9 cellular contexts compared by ENCODE assay signal in genomic region chr1:59697138-59697811, GRCh38.
DNase-seq lines count a peak whose midpoint lies in the region; ATAC-seq, FAIRE-seq and TF ChIP-seq lines count a peak whose summit lies in the region.
"Had no signal": no experiment of that assay in that cellular context is flagged by ENCODE, and none has a peak within 500 bp of the region (broad histone marks: within the 10 kb centered on the region; RNA-seq: fewer than 3 reads in every experiment).

No MANE protein-coding gene starts in this region.

- H3K27me3 ChIP-seq in GM23248 (replicated peaks; ENCODE audit: insufficient read depth), result no peaks in the 10 kb centered on the region
- no peaks in the 10 kb centered on the region for H3K27me3 ChIP-seq in keratinocyte (ENCODE audit: control insufficient read depth, extremely low read depth, insufficient read depth, low read length)
- no peaks in the 10 kb centered on the region for H3K27me3 ChIP-seq in mesendoderm (ENCODE audit: insufficient read depth, low read length, poor library complexity)
- no peaks in the 10 kb centered on the region for H3K27me3 ChIP-seq in foreskin keratinocyte

- peak; percentile 62 for FAIRE-seq in keratinocyte (lab: Jason Lieb, UNC)

- no peak overlapping the region for H2AK5ac ChIP-seq in mesendoderm (ENCODE audit: low read length)

- no peak overlapping the region for H2BK5ac ChIP-seq in mesendoderm (ENCODE audit: low read length)

- H3K9me3 ChIP-seq in GM23248 (ENCODE audit: low read depth), result no peaks in the 10 kb centered on the region
- no peaks in the 10 kb centered on the region for H3K9me3 ChIP-seq in keratinocyte (ENCODE audit: control insufficient read depth, low read depth, low read length)

- in situ Hi-C loops in GM23248 (cut with MboI), result no loop called here

- dilution Hi-C loops in keratinocyte (cut with MboI; ENCODE audit: extremely low pct_ligation_motif_present, low sequenced_read_pairs), result no loop called here

- WGBS in GM23248 (ENCODE audit: low coverage in 1 of 2, low lambda C conversion rate in 2 of 2, missing lambda C conversion rate in 2 of 2), 2 experiments, result 12 to 14% methylated on average over 8 of the region's 8 CpGs
- WGBS in mesendoderm (ENCODE audit: extremely low coverage, insufficient coverage, low lambda C conversion rate), result no CpG with 5 or more reads among the region's 8 CpGs

- peaks cover 45% of the 10 kb centered on the region for H3K4me1 ChIP-seq in GM23248 (ENCODE audit: insufficient read depth)
- no peaks in the 10 kb centered on the region for H3K4me1 ChIP-seq in keratinocyte (ENCODE audit: control insufficient read depth, extremely low read depth, insufficient read depth, low read length)
- H3K4me1 ChIP-seq in mesendoderm (ENCODE audit: control insufficient read depth, low read depth, low read length), result no peaks in the 10 kb centered on the region
- H3K4me1 ChIP-seq in foreskin keratinocyte, result peaks cover 6% of the 10 kb centered on the region

- H3F3A ChIP-seq in GM23248 (ENCODE audit: insufficient read depth), result peaks cover 33% of the 10 kb centered on the region

- H3K36me3 ChIP-seq in GM23248 (ENCODE audit: low read depth) (no peaks in the 10 kb centered on the region), keratinocyte (ENCODE audit: control insufficient read depth in 2 of 2, extremely low read depth in 1 of 2, insufficient read depth in 2 of 2, low read length in 2 of 2) (no peaks in the 10 kb centered on the region), mesendoderm (ENCODE audit: control insufficient read depth, insufficient read depth, low read length) (no peaks in the 10 kb centered on the region)

- H3K4me2 ChIP-seq in GM23248 (ENCODE audit: unreplicated experiment), result peak overlapping the region; percentile 67
- no peak overlapping the region for H3K4me2 ChIP-seq in keratinocyte (ENCODE audit: control insufficient read depth, extremely low read depth, insufficient read depth, low read depth, low read length)
- H3K4me2 ChIP-seq in mesendoderm (ENCODE audit: low read length), result no peak overlapping the region

- no peak overlapping the region for H3K4ac ChIP-seq in mesendoderm (ENCODE audit: low read depth, low read length)

- H2BK120ac ChIP-seq in mesendoderm (ENCODE audit: low read depth, low read length), result no peak overlapping the region

- H3K9me2 ChIP-seq in GM23248 (ENCODE audit: insufficient read depth), result no peaks in the 10 kb centered on the region

- no peaks in the 10 kb centered on the region for H3K79me1 ChIP-seq in mesendoderm (ENCODE audit: low read length)

- H4K20me1 ChIP-seq in GM23248 (ENCODE audit: insufficient read depth), result no peaks in the 10 kb centered on the region
- H4K20me1 ChIP-seq in keratinocyte (ENCODE audit: control insufficient read depth, extremely low read depth, insufficient read depth, low read length), result no peaks in the 10 kb centered on the region

- TF ChIP-seq CTCF in keratinocyte (optimal IDR thresholded peaks at IDR 0.05 in 1 of 3, IDR thresholded peaks at IDR 0.05 in 1 of 3, conservative IDR thresholded peaks at IDR 0.05 in 1 of 3; ENCODE audit: extremely low read depth in 1 of 3, insufficient read depth in 2 of 3, low read length in 3 of 3) (no peak), foreskin keratinocyte (conservative IDR thresholded peaks at IDR 0.05) (no peak)

- peak overlapping the region; percentile 52 for H3K27ac ChIP-seq in GM23248
- no peak overlapping the region for H3K27ac ChIP-seq in keratinocyte (ENCODE audit: control insufficient read depth, insufficient read depth, low read length)
- no peak overlapping the region for H3K27ac ChIP-seq in mesendoderm (ENCODE audit: low read depth, low read length)
- H3K27ac ChIP-seq in foreskin keratinocyte, result no peak overlapping the region

- H4K5ac ChIP-seq in mesendoderm (ENCODE audit: low read length), result no peak overlapping the region

- H3K4me3 ChIP-seq in GM23248 (peak overlapping the region; percentile 50), keratinocyte (ENCODE audit: control insufficient read depth in 2 of 3, extremely low read depth in 1 of 3, insufficient read depth in 2 of 3, low read depth in 1 of 3, low read length in 3 of 3) (no peak overlapping the region), mesendoderm (ENCODE audit: low read length) (no peak overlapping the region)

- no peak overlapping the region for H3K56ac ChIP-seq in mesendoderm (ENCODE audit: low read length)

- no peak overlapping the region for H3K18ac ChIP-seq in mesendoderm (ENCODE audit: low read length)

- no peak overlapping the region for H2BK15ac ChIP-seq in mesendoderm (replicated peaks; ENCODE audit: low read depth)

- no peak overlapping the region for H4K8ac ChIP-seq in mesendoderm (ENCODE audit: low read depth, low read length)

- H3K9me1 ChIP-seq in keratinocyte (ENCODE audit: control insufficient read depth, extremely low read depth, insufficient read depth, low read length), result no peaks in the 10 kb centered on the region

- H3K9ac ChIP-seq in GM23248 (peak overlapping the region; percentile 46), keratinocyte (ENCODE audit: control insufficient read depth, extremely low read depth, insufficient read depth, low read length) (no peak overlapping the region), mesendoderm (ENCODE audit: low read length) (no peak overlapping the region)

- DNase-seq in CD1c-positive myeloid dendritic cell (ENCODE audit: extremely low spot score) (peak; percentile 44), GM23248 (peak; percentile 33), OCI-M1 (lab: John Stamatoyannopoulos, UW) (peak; percentile 71), keratinocyte (ENCODE audit: low read depth, low spot score) (no peak), mesendoderm (no peak), NCI-H345 (lab: John Stamatoyannopoulos, UW) (no peak), foreskin keratinocyte (no peak)
- DNase-seq in activated CD4-positive, CD25-positive, alpha-beta regulatory T cell treated with anti-CD3 and anti-CD28 coated beads, Interleukin-2, amount 50 U/mL, for 72 hours, result no peak

- no peak overlapping the region for H3K23ac ChIP-seq in mesendoderm (ENCODE audit: low read length)

- no peak for ATAC-seq in foreskin keratinocyte
- ATAC-seq: Panc1 had no signal

- H2AFZ ChIP-seq in GM23248 (peak overlapping the region; percentile 69), keratinocyte (ENCODE audit: control insufficient read depth, low read length) (no peak overlapping the region)

- H3K79me2 ChIP-seq in GM23248 (ENCODE audit: insufficient read depth), result no peaks in the 10 kb centered on the region
- H3K79me2 ChIP-seq in keratinocyte (ENCODE audit: control insufficient read depth, insufficient read depth, low read length), result no peaks in the 10 kb centered on the region
- H3K79me2 ChIP-seq in mesendoderm (ENCODE audit: control insufficient read depth, insufficient read depth, low read length), result no peaks in the 10 kb centered on the region

Comparison
In these comparisons a context has a peak if more than half of its experiments do, and no peak if none do; other contexts are left out.
1. DNase-seq: peak in CD1c-positive myeloid dendritic cell (single experiment), GM23248 (single experiment) and OCI-M1 (single experiment); none in keratinocyte (single experiment), mesendoderm (single experiment), NCI-H345 (single experiment), foreskin keratinocyte (0 of 2) and activated CD4-positive, CD25-positive, alpha-beta regulatory T cell treated with anti-CD3 and anti-CD28 coated beads, Interleukin-2, amount 50 U/mL, for 72 hours (single experiment).